Comparison of ENCODE assay signal across 27 cellular contexts in genomic region chr11:35968386-35969088, GRCh38. TPM values are rescaled to one million over a fixed set of nuclear protein-coding genes. Genes with fewer than 3 reads are reported as not detected.
A peak's percentile ranks its signal among the peaks of the same experiment; 100 is the strongest.
DNase-seq lines count a peak whose midpoint lies in the region; FAIRE-seq and TF ChIP-seq lines count a peak whose summit lies in the region.
"Had no signal": no experiment of that assay in that cellular context is flagged by ENCODE, and none has a peak within 500 bp of the region (broad histone marks: within the 10 kb centered on the region; RNA-seq: fewer than 3 reads in every experiment).

No MANE protein-coding gene starts in this region.

- peaks cover 10 to 37% (median 17%) of the 10 kb centered on the region in 5 experiments for H3K9me3 Mint-ChIP-seq in brain
- H3K9me3 Mint-ChIP-seq in mesothelial cell of epicardium = peaks cover 12% of the 10 kb centered on the region
- H3K9me3 Mint-ChIP-seq: HFFc6; stimulated activated effector memory CD8-positive, alpha-beta T cell treated with anti-CD3 and anti-CD28 coated beads, Interleukin-12 subunit alpha, Interleukin-12 subunit beta, amount 100 ng/mL, for 72 hours had no signal

- peaks cover 0 to 20% (median 0%) of the 10 kb centered on the region in 11 experiments; a peak in 3 of 22 replicates for H4K20me1 ChIP-seq in BLaER1 treated with 17β-estradiol and CSF1 and Interleukin-3, amounts not matched to agents 10 nM and 100 nM

- H3K4me1 ChIP-seq in BLaER1 treated with 17β-estradiol and CSF1 and Interleukin-3, amounts not matched to agents 10 nM and 100 nM = peaks cover 57 to 91% (median 70%) of the 10 kb centered on the region in 10 experiments
- H3K4me1 ChIP-seq: BE2C had no signal

- peak overlapping the region in 4 of 5 experiments; percentile 18 to 89 (median 47) for H3K27ac Mint-ChIP-seq in brain
- peak overlapping the region; percentile 13 for H3K27ac Mint-ChIP-seq in mesothelial cell of epicardium
- H3K27ac Mint-ChIP-seq: HFFc6; progenitor cell of endocrine pancreas; stimulated activated effector memory CD8-positive, alpha-beta T cell treated with anti-CD3 and anti-CD28 coated beads, Interleukin-12 subunit alpha, Interleukin-12 subunit beta, amount 100 ng/mL, for 72 hours had no signal

- peak overlapping the region in 3 of 10 experiments; percentile 14 to 23 (median 22); a peak in 4 of 20 replicates for H3K4me3 ChIP-seq in BLaER1 treated with 17β-estradiol and CSF1 and Interleukin-3, amounts not matched to agents 10 nM and 100 nM
- H3K4me3 ChIP-seq: cardiac muscle cell, skin epidermis, suprapubic skin had no signal

- H3K4me1 Mint-ChIP-seq in brain = peaks cover 29% of the 10 kb centered on the region
- H3K4me1 Mint-ChIP-seq in mesothelial cell of epicardium = peaks cover 25% of the 10 kb centered on the region
- H3K4me1 Mint-ChIP-seq: stimulated activated effector memory CD8-positive, alpha-beta T cell treated with anti-CD3 and anti-CD28 coated beads, Interleukin-12 subunit alpha, Interleukin-12 subunit beta, amount 100 ng/mL, for 72 hours had no signal

- no peak for FAIRE-seq in GM12892 (lab: Jason Lieb, UNC)
- FAIRE-seq: A204.1, HTR-8/SVneo, urothelium cell line had no signal

- H3K4me3 Mint-ChIP-seq in brain = peak overlapping the region in 2 of 5 experiments; percentile 6 to 18
- H3K4me3 Mint-ChIP-seq in mesothelial cell of epicardium = no peak overlapping the region
- H3K4me3 Mint-ChIP-seq: HFFc6; stimulated activated effector memory CD8-positive, alpha-beta T cell treated with anti-CD3 and anti-CD28 coated beads, Interleukin-12 subunit alpha, Interleukin-12 subunit beta, amount 100 ng/mL, for 72 hours had no signal

- H3K36me3 ChIP-seq in BLaER1 treated with 17β-estradiol and CSF1 and Interleukin-3, amounts not matched to agents 10 nM and 100 nM = peaks cover 1 to 49% (median 27%) of the 10 kb centered on the region in 11 experiments; a peak in 19 of 22 replicates
- H3K36me3 ChIP-seq: BE2C, cardiac muscle cell, neutrophil, suprapubic skin had no signal

- no peaks in the 10 kb centered on the region for H3K27me3 ChIP-seq in BLaER1 treated with 17β-estradiol and CSF1 and Interleukin-3, amounts not matched to agents 10 nM and 100 nM
- H3K27me3 ChIP-seq: BE2C, cardiac muscle cell, neutrophil, suprapubic skin had no signal

- H3K27me3 Mint-ChIP-seq in brain = no peaks in the 10 kb centered on the region
- H3K27me3 Mint-ChIP-seq in mesothelial cell of epicardium (ENCODE audit: low read depth) = no peaks in the 10 kb centered on the region
- H3K27me3 Mint-ChIP-seq: progenitor cell of endocrine pancreas had no signal

- peaks cover 14 to 71% (median 63%) of the 10 kb centered on the region in 11 experiments for H3K9me3 ChIP-seq in BLaER1 treated with 17β-estradiol and CSF1 and Interleukin-3, amounts not matched to agents 10 nM and 100 nM (replicated peaks in 1 of 11)
- H3K9me3 ChIP-seq: BE2C, neutrophil, suprapubic skin had no signal

- peak overlapping the region; percentile 38 to 87 (median 76) for H3K4me2 ChIP-seq in BLaER1 treated with 17β-estradiol and CSF1 and Interleukin-3, amounts not matched to agents 10 nM and 100 nM

- H3K9ac ChIP-seq in BLaER1 treated with 17β-estradiol and CSF1 and Interleukin-3, amounts not matched to agents 10 nM and 100 nM = peak overlapping the region in 5 of 11 experiments; percentile 10 to 59 (median 43); a peak in 10 of 22 replicates

- TF ChIP-seq POLR2A in GM12892 (IDR thresholded peaks at IDR 0.05; ENCODE audit: low read depth, low read length) = no peak

- no peak for TF ChIP-seq CTCF in brain (conservative IDR thresholded peaks at IDR 0.05)
- no peak for TF ChIP-seq CTCF in mesothelial cell of epicardium (IDR thresholded peaks at IDR 0.05; ENCODE audit: unreplicated experiment)

- H3K27ac ChIP-seq in BLaER1 treated with 17β-estradiol and CSF1 and Interleukin-3, amounts not matched to agents 10 nM and 100 nM = peak overlapping the region in 9 of 11 experiments; percentile 10 to 67 (median 46); a peak in 15 of 22 replicates
- H3K27ac ChIP-seq: cardiac muscle cell, neutrophil, suprapubic skin had no signal

- H3K36me3 Mint-ChIP-seq in brain = peaks cover 49% of the 10 kb centered on the region
- peaks cover 8% of the 10 kb centered on the region for H3K36me3 Mint-ChIP-seq in mesothelial cell of epicardium
- H3K36me3 Mint-ChIP-seq: stimulated activated effector memory CD8-positive, alpha-beta T cell treated with anti-CD3 and anti-CD28 coated beads, Interleukin-12 subunit alpha, Interleukin-12 subunit beta, amount 100 ng/mL, for 72 hours had no signal

- DNase-seq in NCI-H2171 treated with DMSO at 0.1 percent for 48 hours (lab: John Stamatoyannopoulos, UW) = peak; percentile 100
- no peak for DNase-seq in mesothelial cell of epicardium (ENCODE audit: low spot score in 2 of 2, unreplicated experiment in 2 of 2)
- DNase-seq in GM12892 (ENCODE audit: insufficient read length) = no peak
- no peak for DNase-seq in activated CD4-positive, alpha-beta T cell treated with anti-CD3 and anti-CD28 coated beads for 48 hours
- DNase-seq in activated CD8-positive, alpha-beta memory T cell treated with anti-CD3 and anti-CD28 coated beads for 24 hours = no peak
- DNase-seq in retina = no peak
- DNase-seq: activated CD4-positive, alpha-beta T cell treated with anti-CD3 and anti-CD28 coated beads, Interleukin-2, amount 50 U/mL, for 4 hours; activated CD8-positive, alpha-beta memory T cell treated with anti-CD3 and anti-CD28 coated beads, Interleukin-2, amount 50 U/mL, for 4 hours; activated naive CD4-positive, alpha-beta T cell treated with anti-CD3 and anti-CD28 coated beads, Interleukin-2, amount 50 U/mL, for 16 hours; BE2C; HFFc6; KG1; mammary epithelial cell; MM.1S; NCI-H1417 treated with DMSO at 0.1 percent for 48 hours; stimulated activated CD4-positive, alpha-beta T cell treated with anti-CD3 and anti-CD28 coated beads, Interleukin-2, amount 100 ng/mL, for 24 hours had no signal

RNA-seq across cellular contexts. Expression of gene LDLRAD3, which starts 24.7 kb away (rescaled TPM):
- polyA plus RNA-seq in brain (ENCODE audit: insufficient read depth, low read depth, low replicate concordance) = 28.5 TPM
- total RNA-seq in mesothelial cell of epicardium = 37.9 to 40.7 TPM (median 39.1 TPM) in 3 replicates
- 1.00 TPM for polyA plus RNA-seq in GM12892 (2012; ENCODE audit: missing spikeins)
